ENCODE assay signal across 22 cellular contexts in genomic region chr10:14683246-14683645, GRCh38.
DNase-seq lines count a peak whose midpoint lies in the region; ATAC-seq and TF ChIP-seq lines count a peak whose summit lies in the region.
"Had no signal": no experiment of that assay in that cellular context is flagged by ENCODE, and none has a peak within 500 bp of the region (broad histone marks: within the 10 kb centered on the region; RNA-seq: fewer than 3 reads in every experiment).

No MANE protein-coding gene starts in this region.

- no peak for TF ChIP-seq CTCF in breast epithelium (IDR thresholded peaks at IDR 0.05)
- TF ChIP-seq CTCF in MCF 10A (IDR thresholded peaks at IDR 0.05; ENCODE audit: unreplicated experiment) = no peak
- TF ChIP-seq CTCF in body of pancreas (IDR thresholded peaks at IDR 0.05) = no peak
- TF ChIP-seq CTCF in progenitor cell of endocrine pancreas (IDR thresholded peaks at IDR 0.05; ENCODE audit: unreplicated experiment) = no peak

- H3K36me3 Mint-ChIP-seq in MCF 10A (ENCODE audit: insufficient read depth, unreplicated experiment) = peaks cover 6% of the 10 kb centered on the region
- no peaks in the 10 kb centered on the region for H3K36me3 Mint-ChIP-seq in progenitor cell of endocrine pancreas (ENCODE audit: insufficient read depth)
- H3K36me3 Mint-ChIP-seq: CD4-positive, CD25-positive, alpha-beta regulatory T cell had no signal

- H3K27me3 Mint-ChIP-seq in MCF 10A (ENCODE audit: insufficient read depth, unreplicated experiment) = no peaks in the 10 kb centered on the region
- H3K27me3 Mint-ChIP-seq in progenitor cell of endocrine pancreas = no peaks in the 10 kb centered on the region
- H3K27me3 Mint-ChIP-seq: CD4-positive, CD25-positive, alpha-beta regulatory T cell had no signal

- H3K9me3 ChIP-seq in breast epithelium = no peaks in the 10 kb centered on the region
- H3K9me3 ChIP-seq in body of pancreas = no peaks in the 10 kb centered on the region
- H3K9me3 ChIP-seq: BE2C, Peyer's patch, SJSA1 had no signal

- no peaks in the 10 kb centered on the region for H3K36me3 ChIP-seq in breast epithelium
- no peaks in the 10 kb centered on the region for H3K36me3 ChIP-seq in body of pancreas (replicated peaks in 1 of 2; ENCODE audit: insufficient read depth in 1 of 2, low read depth in 2 of 2)
- H3K36me3 ChIP-seq: BE2C, Peyer's patch, SJSA1 had no signal

- no peak overlapping the region for H3K4me3 Mint-ChIP-seq in MCF 10A (ENCODE audit: unreplicated experiment)
- no peak overlapping the region for H3K4me3 Mint-ChIP-seq in progenitor cell of endocrine pancreas (ENCODE audit: low read depth)
- H3K4me3 Mint-ChIP-seq: GM23338 had no signal

- H3K9me3 Mint-ChIP-seq in MCF 10A (ENCODE audit: unreplicated experiment) (no peaks in the 10 kb centered on the region), progenitor cell of endocrine pancreas (ENCODE audit: low read depth) (no peaks in the 10 kb centered on the region)
- H3K9me3 Mint-ChIP-seq: GM23338 had no signal

- intact Hi-C loops in breast epithelium (cut with DNase I; ENCODE audit: low total_unique reads) (no loop called here), MCF 10A (cut with micrococcal nuclease) (no loop called here), body of pancreas (cut with DNase I) (no loop called here)

- TF ChIP-seq POLR2A in breast epithelium (IDR thresholded peaks at IDR 0.05) = no peak
- TF ChIP-seq POLR2A in body of pancreas (IDR thresholded peaks at IDR 0.05) = no peak

- H3K27me3 ChIP-seq in breast epithelium (no peaks in the 10 kb centered on the region), body of pancreas (no peaks in the 10 kb centered on the region)
- H3K27me3 ChIP-seq: BE2C, Peyer's patch, SJSA1 had no signal

- H3K4me1 ChIP-seq in breast epithelium (no peaks in the 10 kb centered on the region), body of pancreas (peaks cover 21% of the 10 kb centered on the region)
- H3K4me1 ChIP-seq: BE2C, Peyer's patch had no signal

- POLR2A ChIA-PET in MCF 10A (lab: Yijun Ruan, JAX) = interaction anchor here (0.5 to 1.7 kb wide), 5 partner anchors 12 to 155 kb away, joined by 3 to 5 read pairs (median 3); partner anchors contain the start of genes CDNF, HSPA14 and MSANTD7

- no peak overlapping the region for H3K27ac Mint-ChIP-seq in MCF 10A (ENCODE audit: low read depth, unreplicated experiment)
- H3K27ac Mint-ChIP-seq in progenitor cell of endocrine pancreas = peak overlapping the region; percentile 1
- H3K27ac Mint-ChIP-seq: CD4-positive, CD25-positive, alpha-beta regulatory T cell; GM23338 had no signal

- no peak for DNase-seq in breast epithelium (ENCODE audit: low spot score in 2 of 2)
- DNase-seq in MCF 10A (ENCODE audit: unreplicated experiment) = no peak
- peak in 3 of 4 donors; percentile 23 to 39 (median 26) for DNase-seq in body of pancreas
- DNase-seq in fibroblast of gingiva (ENCODE audit: low read depth) = peak; percentile 81
- DNase-seq in progenitor cell of endocrine pancreas (ENCODE audit: low spot score, unreplicated experiment) = no peak
- no peak for DNase-seq in hypothalamus (lab: John Stamatoyannopoulos, UW)
- no peak for DNase-seq in HUDEP-2 (lab: John Stamatoyannopoulos, UW; ENCODE audit: unreplicated experiment in 76 of 76)
- DNase-seq in NCI-H2107 treated with DMSO at 0.1 percent for 48 hours (lab: John Stamatoyannopoulos, UW; ENCODE audit: unreplicated experiment) = no peak
- DNase-seq: BE2C; CD4-positive, CD25-positive, alpha-beta regulatory T cell; COR-L47; DMS 273 treated with DMSO at 0.1 percent for 48 hours; NCI-H1436 treated with DMSO at 0.1 percent for 48 hours; NCI-H2029 treated with DMSO at 0.1 percent for 48 hours; NCI-H2171 treated with DMSO at 0.1 percent for 48 hours; NCI-H446 treated with DMSO at 0.1 percent for 48 hours; Peyer's patch had no signal

- no peak overlapping the region for H3K4me3 ChIP-seq in breast epithelium
- H3K4me3 ChIP-seq in body of pancreas = no peak overlapping the region
- H3K4me3 ChIP-seq: GM12878, GM23338, K562, Peyer's patch, SJSA1 had no signal

- CTCF ChIA-PET in MCF 10A (lab: Yijun Ruan, JAX) = interaction anchor here (0.5 to 0.6 kb wide), 2 partner anchors 27 to 74 kb away, joined by 3 read pairs; no protein-coding TSS in a partner anchor

- no peak for ATAC-seq in body of pancreas
- ATAC-seq: GM12878, GM23338, HCT116, K562 had no signal

- H3K4me1 Mint-ChIP-seq in MCF 10A (ENCODE audit: insufficient read depth, unreplicated experiment) (no peaks in the 10 kb centered on the region), progenitor cell of endocrine pancreas (ENCODE audit: low read depth) (peaks cover 21% of the 10 kb centered on the region)
- H3K4me1 Mint-ChIP-seq: GM23338 had no signal

- no TSS peak for BruUV-seq in MCF 10A (replicated peaks; lab: Mats Ljungman, UMichigan)

- WGBS in body of pancreas, 2 donors = 9 to 18% methylated on average over 6 of the region's 6 CpGs

- H3K27ac ChIP-seq in breast epithelium = peak overlapping the region; percentile 29 to 61
- peak overlapping the region in 1 of 4 donors; percentile 44 for H3K27ac ChIP-seq in body of pancreas
- H3K27ac ChIP-seq: Peyer's patch, SJSA1 had no signal

Comparison
In these comparisons a context has a peak if more than half of its experiments do, and no peak if none do; other contexts are left out.
1. DNase-seq: peak in body of pancreas (3 of 4) and fibroblast of gingiva (single experiment); none in breast epithelium (0 of 2), MCF 10A (single experiment), progenitor cell of endocrine pancreas (single experiment), hypothalamus (0 of 51), HUDEP-2 (0 of 76) and NCI-H2107 treated with DMSO at 0.1 percent for 48 hours (single experiment).